20 cellular contexts compared by ENCODE assay signal in genomic region chr19:6023936-6024335, GRCh38.
"Had no signal": no experiment of that assay in that cellular context is flagged by ENCODE, and none has a peak within 500 bp of the region (broad histone marks: within the 10 kb centered on the region; RNA-seq: fewer than 3 reads in every experiment).

No MANE protein-coding gene starts in this region.

- DNase-seq: activated CD4-positive, alpha-beta T cell treated with anti-CD3 and anti-CD28 coated beads, Interleukin-2, amount 50 U/mL, for 1 hour; activated naive CD4-positive, alpha-beta T cell treated with Interleukin-2 at 50 U/mL for 16 hours; activated naive CD8-positive, alpha-beta T cell treated with anti-CD3 and anti-CD28 coated beads, Interleukin-2, amount 50 U/mL, for 24 hours; erythroblast; heart right ventricle; left colon; mammary epithelial cell; right cardiac atrium; small intestine; stimulated activated CD4-positive, alpha-beta T cell treated with anti-CD3 and anti-CD28 coated beads, Interleukin-4, amount 100 ng/mL, for 4 hours; stimulated activated CD8-positive, alpha-beta memory T cell treated with anti-CD3 and anti-CD28 coated beads, Interleukin-4, amount 100 ng/mL, for 48 hours; stimulated activated naive CD8-positive, alpha-beta T cell treated with anti-CD3 and anti-CD28 coated beads, Interleukin-15, Interleukin-2, amounts not matched to agents 100 U/mL and 50 U/mL, for 24 hours; T-cell; T-helper 9 cell; upper lobe of left lung had no signal

- H3K27me3 ChIP-seq: cardiac muscle cell, gastroesophageal sphincter, heart right ventricle, suprapubic skin, upper lobe of left lung had no signal

- H3K36me3 ChIP-seq: cardiac muscle cell, prostate gland had no signal

- H3K4me3 Mint-ChIP-seq: activated naive CD8-positive, alpha-beta T cell treated with anti-CD3 and anti-CD28 coated beads, Interleukin-2, amount 50 U/mL, for 24 hours; T-cell had no signal

- H3K27ac Mint-ChIP-seq: activated naive CD8-positive, alpha-beta T cell treated with anti-CD3 and anti-CD28 coated beads, Interleukin-2, amount 50 U/mL, for 24 hours had no signal

- ATAC-seq: activated CD4-positive, CD25-positive, alpha-beta regulatory T cell treated with anti-CD3 and anti-CD28 coated beads, Interleukin-2, amount 50 U/mL, for 24 hours; activated naive CD8-positive, alpha-beta T cell treated with anti-CD3 and anti-CD28 coated beads, Interleukin-2, amount 50 U/mL, for 24 hours; gastroesophageal sphincter; left colon; stimulated activated naive CD8-positive, alpha-beta T cell treated with anti-CD3 and anti-CD28 coated beads, Interleukin-15, Interleukin-2, amounts not matched to agents 100 U/mL and 50 U/mL, for 24 hours; T-cell had no signal

- H3K9me3 Mint-ChIP-seq: activated naive CD8-positive, alpha-beta T cell treated with anti-CD3 and anti-CD28 coated beads, Interleukin-2, amount 50 U/mL, for 24 hours; T-cell had no signal

- H3K9me3 ChIP-seq: gastroesophageal sphincter, heart right ventricle, prostate gland, suprapubic skin, upper lobe of left lung had no signal

- H3K27ac ChIP-seq: cardiac muscle cell, prostate gland, suprapubic skin had no signal

- H3K4me3 ChIP-seq: cardiac muscle cell, gastroesophageal sphincter, heart right ventricle, prostate gland, suprapubic skin had no signal
